In genomic region chr3:77081240-77081661, GRCh38 we compare ENCODE assay signal across 8 cellular contexts. TPM values are rescaled to one million over a fixed set of nuclear protein-coding genes. Genes with fewer than 3 reads are reported as not detected.
DNase-seq lines count a peak whose midpoint lies in the region; ATAC-seq and TF ChIP-seq lines count a peak whose summit lies in the region.

No MANE protein-coding gene starts in this region.

- H3K4me1 Mint-ChIP-seq in HFFc6 (ENCODE audit: low read depth), result no peaks in the 10 kb centered on the region

- no peaks in the 10 kb centered on the region for H3K36me3 Mint-ChIP-seq in HFFc6 (ENCODE audit: low read depth)

- H4K8ac ChIP-seq in mesendoderm (ENCODE audit: low read depth, low read length), result no peak overlapping the region

- intact Hi-C loops in lower lobe of right lung (cut with DNase I), result no loop called here
- intact Hi-C loops in esophagus muscularis mucosa (cut with DNase I), result no loop called here

- no peak overlapping the region for H2BK120ac ChIP-seq in mesendoderm (ENCODE audit: low read depth, low read length)

- H3K27me3 ChIP-seq in lower lobe of right lung (ENCODE audit: low read depth) (no peaks in the 10 kb centered on the region), esophagus muscularis mucosa (no peaks in the 10 kb centered on the region), mesendoderm (ENCODE audit: insufficient read depth, low read length, poor library complexity) (no peaks in the 10 kb centered on the region)

- no peak overlapping the region for H3K27ac Mint-ChIP-seq in HFFc6

- H3K4me3 ChIP-seq in lower lobe of right lung (no peak overlapping the region), esophagus muscularis mucosa (no peak overlapping the region), mesendoderm (ENCODE audit: low read length) (no peak overlapping the region)

- H3K9me3 Mint-ChIP-seq in HFFc6, result peaks cover 15% of the 10 kb centered on the region; the same call in 1 of the 2 replicates

- no peak overlapping the region for H3K4me3 Mint-ChIP-seq in HFFc6

- no peak overlapping the region for H2AK5ac ChIP-seq in mesendoderm (ENCODE audit: low read length)

- peak; percentile 68 for DNase-seq in DMS79 treated with DMSO at 0.1 percent for 48 hours (lab: John Stamatoyannopoulos, UW)
- peak; percentile 28 for DNase-seq in NCI-H2107 (lab: John Stamatoyannopoulos, UW)
- peak in 34 of 61 donors; percentile 2 to 88 (median 22) for DNase-seq in caudate nucleus (lab: John Stamatoyannopoulos, UW)
- DNase-seq in lower lobe of right lung, result no peak
- DNase-seq in esophagus muscularis mucosa (ENCODE audit: extremely low spot score), result no peak
- DNase-seq in mesendoderm, result no peak
- DNase-seq in HFFc6, result no peak

- ATAC-seq in lower lobe of right lung, result peak; percentile 86 to 93
- no peak for ATAC-seq in GM18870 (IDR thresholded peaks at IDR 0.05; ENCODE audit: unreplicated experiment)

- H2BK5ac ChIP-seq in mesendoderm (ENCODE audit: low read length), result no peak overlapping the region

- H3K79me2 ChIP-seq in mesendoderm (ENCODE audit: control insufficient read depth, insufficient read depth, low read length), result no peaks in the 10 kb centered on the region

- H3K23ac ChIP-seq in mesendoderm (ENCODE audit: low read length), result no peak overlapping the region

- no peak overlapping the region for H2BK15ac ChIP-seq in mesendoderm (replicated peaks; ENCODE audit: low read depth)

- H3K27me3 Mint-ChIP-seq in HFFc6 (ENCODE audit: insufficient read depth), result no peaks in the 10 kb centered on the region

- no peak overlapping the region for H3K9ac ChIP-seq in mesendoderm (ENCODE audit: low read length)

- H3K4me1 ChIP-seq in lower lobe of right lung, result no peaks in the 10 kb centered on the region
- peaks cover 0 to 7% (median 6%) of the 10 kb centered on the region in 4 donors for H3K4me1 ChIP-seq in esophagus muscularis mucosa
- H3K4me1 ChIP-seq in mesendoderm (ENCODE audit: control insufficient read depth, low read depth, low read length), result no peaks in the 10 kb centered on the region

- no peak overlapping the region for H3K4me2 ChIP-seq in mesendoderm (ENCODE audit: low read length)

- no peak for TF ChIP-seq EP300 in esophagus muscularis mucosa (IDR thresholded peaks at IDR 0.05)

- no peak overlapping the region for H3K4ac ChIP-seq in mesendoderm (ENCODE audit: low read depth, low read length)

- H3K18ac ChIP-seq in mesendoderm (ENCODE audit: low read length), result no peak overlapping the region

- no peak overlapping the region for H4K5ac ChIP-seq in mesendoderm (ENCODE audit: low read length)

- H3K56ac ChIP-seq in mesendoderm (ENCODE audit: low read length), result no peak overlapping the region

- H3K9me3 ChIP-seq in lower lobe of right lung, result no peaks in the 10 kb centered on the region
- H3K9me3 ChIP-seq in esophagus muscularis mucosa, result no peaks in the 10 kb centered on the region

- H3K79me1 ChIP-seq in mesendoderm (ENCODE audit: low read length), result no peaks in the 10 kb centered on the region

- WGBS in esophagus muscularis mucosa, result 39% methylated on average over 3 of the region's 3 CpGs
- WGBS in mesendoderm (ENCODE audit: extremely low coverage, insufficient coverage, low lambda C conversion rate), result no CpG with 5 or more reads among the region's 3 CpGs

- TF ChIP-seq CTCF in lower lobe of right lung (IDR thresholded peaks at IDR 0.05) (no peak), esophagus muscularis mucosa (IDR thresholded peaks at IDR 0.05) (no peak), HFFc6 (IDR thresholded peaks at IDR 0.05) (no peak)

- H3K27ac ChIP-seq in caudate nucleus (ENCODE audit: low read depth, low read length) (no peak overlapping the region), lower lobe of right lung (no peak overlapping the region), esophagus muscularis mucosa (replicated peaks in 1 of 4) (no peak overlapping the region), mesendoderm (ENCODE audit: low read depth, low read length) (no peak overlapping the region)

- no peak for TF ChIP-seq POLR2A in esophagus muscularis mucosa (IDR thresholded peaks at IDR 0.05; ENCODE audit: low read depth)

- no peaks in the 10 kb centered on the region for H3K36me3 ChIP-seq in lower lobe of right lung
- no peaks in the 10 kb centered on the region for H3K36me3 ChIP-seq in esophagus muscularis mucosa
- H3K36me3 ChIP-seq in mesendoderm (ENCODE audit: control insufficient read depth, insufficient read depth, low read length), result no peaks in the 10 kb centered on the region

RNA-seq across cellular contexts. Expression of gene ROBO2, which starts 41.4 kb away (rescaled TPM):
- 11.8 TPM for total RNA-seq in lower lobe of right lung
- total RNA-seq in esophagus muscularis mucosa, result 1 to 10 TPM in 3 of 4 donors, under 1 TPM in 1; 0.83 to 2.1 (median 1.3) TPM
- 0.81 TPM for polyA plus RNA-seq in mesendoderm (2013, experiment 1 of 2)
- 0.74 TPM for polyA plus RNA-seq in mesendoderm (2013, experiment 2 of 2)
- under 1 TPM; 0.09 to 0.36 (median 0.20) TPM for total RNA-seq in HFFc6 (2021; fragmentation: NEBNext Ultra II Directional; extraction: Animal tissue kit (Norgen Biotek cat#: 25700))

Comparison
In these comparisons a context has a peak if more than half of its experiments do, and no peak if none do; other contexts are left out.
1. DNase-seq: peak in DMS79 treated with DMSO at 0.1 percent for 48 hours (single experiment), NCI-H2107 (single experiment) and caudate nucleus (34 of 61); none in lower lobe of right lung (single experiment), esophagus muscularis mucosa (single experiment), mesendoderm (single experiment) and HFFc6 (single experiment).